ENCODE assay signal across 8 cellular contexts in genomic region chr4:140373328-140374129, GRCh38. TPM values are rescaled to one million over a fixed set of nuclear protein-coding genes. Genes with fewer than 3 reads are reported as not detected.
DNase-seq lines count a peak whose midpoint lies in the region; TF ChIP-seq lines count a peak whose summit lies in the region.

Gene SCOC (plus strand): TSS chr4:140373646. CDS start chr4:140379171, 5,525 bp downstream.

- H3K4me3 ChIP-seq in HFF-Myc (replicated peaks; ENCODE audit: low read depth, low read length) (peak within 1 kb of the TSS; percentile 82), SK-N-MC (peak within 1 kb of the TSS; percentile 82), suprapubic skin (peak within 1 kb of the TSS; percentile 86)

- no peaks in the 10 kb centered on the region for H3K36me3 ChIP-seq in SK-N-MC (ENCODE audit: insufficient read depth, low read length)
- H3K36me3 ChIP-seq in suprapubic skin = no peaks in the 10 kb centered on the region

- H3K9ac ChIP-seq in SK-N-MC (ENCODE audit: insufficient read length) = peak within 1 kb of the TSS; percentile 77

- H3K4me1 Mint-ChIP-seq in activated naive CD4-positive, alpha-beta T cell treated with anti-CD3 and anti-CD28 coated beads, Interleukin-2, amount 50 U/mL, for 24 hours = peaks cover 46% of the 10 kb centered on the region

- peak in 1 of 2 donors; percentile 27 for TF ChIP-seq POLR2A in suprapubic skin (IDR thresholded peaks at IDR 0.05)

- WGBS in suprapubic skin = under 1% methylated on average over 34 of the region's 63 CpGs

- peak; percentile 99 for DNase-seq in GM03348 (ENCODE audit: low spot score)
- DNase-seq in HFF-Myc (ENCODE audit: extremely low read depth, low read depth) = peak; percentile 98
- DNase-seq in NAMALWA (ENCODE audit: low spot score) = peak; percentile 96
- DNase-seq in SK-N-MC (ENCODE audit: low read depth, low spot score) = peak; percentile 95
- DNase-seq in globus pallidus (ENCODE audit: low spot score) = peak; percentile 99
- DNase-seq in nucleus accumbens (lab: John Stamatoyannopoulos, UW) = peak; percentile 77 to 100 (median 99)
- DNase-seq in suprapubic skin (ENCODE audit: low spot score in 2 of 2) = peak; percentile 100

- H3K4me3 Mint-ChIP-seq in activated naive CD4-positive, alpha-beta T cell treated with anti-CD3 and anti-CD28 coated beads, Interleukin-2, amount 50 U/mL, for 24 hours = no peak within 1 kb of the TSS

- H3K9me3 Mint-ChIP-seq in activated naive CD4-positive, alpha-beta T cell treated with anti-CD3 and anti-CD28 coated beads, Interleukin-2, amount 50 U/mL, for 24 hours = no peaks in the 10 kb centered on the region

- H3K9me3 ChIP-seq in SK-N-MC (ENCODE audit: low read depth, low read length) (no peaks in the 10 kb centered on the region), suprapubic skin (no peaks in the 10 kb centered on the region)

- H3K36me3 Mint-ChIP-seq in activated naive CD4-positive, alpha-beta T cell treated with anti-CD3 and anti-CD28 coated beads, Interleukin-2, amount 50 U/mL, for 24 hours = no peaks in the 10 kb centered on the region

- H3K27ac Mint-ChIP-seq in activated naive CD4-positive, alpha-beta T cell treated with anti-CD3 and anti-CD28 coated beads, Interleukin-2, amount 50 U/mL, for 24 hours = peak within 1 kb of the TSS; percentile 71

- no peaks in the 10 kb centered on the region for H3K27me3 ChIP-seq in suprapubic skin

- H3K27ac ChIP-seq in SK-N-MC (peak within 1 kb of the TSS; percentile 4; the same call in 1 of the 2 replicates), suprapubic skin (peak within 1 kb of the TSS; percentile 94)

- TF ChIP-seq CTCF in HFF-Myc (IDR thresholded peaks at IDR 0.05; ENCODE audit: low read depth, low read length, missing control alignments) (no peak), suprapubic skin (IDR thresholded peaks at IDR 0.05) (no peak)

- TF ChIP-seq EP300 in suprapubic skin (IDR thresholded peaks at IDR 0.05) = no peak

- H3K4me1 ChIP-seq in suprapubic skin = peaks cover 26% of the 10 kb centered on the region

- no peaks in the 10 kb centered on the region for H3K27me3 Mint-ChIP-seq in activated naive CD4-positive, alpha-beta T cell treated with anti-CD3 and anti-CD28 coated beads, Interleukin-2, amount 50 U/mL, for 24 hours

RNA-seq across cellular contexts. Expression of gene SCOC, which starts in this region (rescaled TPM):
- total RNA-seq in suprapubic skin = 10 to 100 TPM; 26.9 to 42.9 (median 34.4) TPM

Comparison
In these comparisons a context has a peak if more than half of its experiments do, and no peak if none do; other contexts are left out.
1. Peak in every context shown above with its lines: DNase-seq, H3K4me3 ChIP-seq and H3K27ac ChIP-seq.